7 cellular contexts compared by ENCODE assay signal in the genomic region with DNA sequence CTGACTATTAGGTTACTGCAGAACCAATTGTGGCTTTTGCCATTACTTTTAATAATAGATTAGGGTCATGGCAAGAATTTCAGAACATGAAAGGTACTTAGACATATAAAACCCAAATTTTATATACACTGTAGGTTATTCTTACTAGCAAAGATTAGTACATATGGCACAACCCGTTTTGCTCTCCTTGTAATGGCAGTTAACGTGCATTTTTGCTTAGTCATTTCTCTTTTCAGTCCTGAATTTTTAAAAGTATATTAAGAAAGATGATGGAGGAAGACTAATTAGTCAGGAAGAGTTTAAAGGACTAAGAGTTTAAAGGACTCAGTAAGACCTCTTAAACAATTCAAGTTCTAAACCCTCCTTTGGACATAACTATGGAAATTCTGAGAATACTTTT.
"Had no signal": no experiment of that assay in that cellular context is flagged by ENCODE, and none has a peak within 500 bp of the region (broad histone marks: within the 10 kb centered on the region; RNA-seq: fewer than 3 reads in every experiment).

No MANE protein-coding gene starts in this region.

- H3K36me3 ChIP-seq: HAP-1 had no signal

- DNase-seq: H7, HFFc6, KG1 had no signal

- H3K4me2 ChIP-seq: GM23338 had no signal

- H3K27ac ChIP-seq: HL-60 had no signal

- H3K9me3 ChIP-seq: HAP-1 had no signal

- H3K4me3 ChIP-seq: GM23338, HAP-1 had no signal

- H2AFZ ChIP-seq: GM23338 had no signal

- ATAC-seq: GM23338, HCT116 had no signal
